ENCODE assay signal across 1 cellular context in genomic region chr7:4973728-4974198, GRCh38.
TF ChIP-seq lines count a peak whose summit lies in the region.

No MANE protein-coding gene starts in this region.

TF ChIP-seq in HepG2, 621 proteins besides CTCF, POLR2A, EP300 and RAD21 (continued from another document and continues in another):
- TF ChIP-seq ZNF770 (CRISPR knock-in tag; IDR thresholded peaks at IDR 0.05), result no peak
- 0 out of 2 replicates have a peak, but pooled peaks have one; percentile 28 for TF ChIP-seq ADNP (CRISPR knock-in tag; IDR thresholded peaks at IDR 0.05)
- TF ChIP-seq ZNF441 (CRISPR knock-in tag; IDR thresholded peaks at IDR 0.05; ENCODE audit: borderline replicate concordance), result peak; percentile 19; the same call in 1 of the 2 replicates
- TF ChIP-seq ARNT2 (CRISPR knock-in tag; IDR thresholded peaks at IDR 0.05; ENCODE audit: low read depth), result peak; percentile 43; the same call in 1 of the 2 replicates
- TF ChIP-seq TAF1 (CRISPR knock-in tag; IDR thresholded peaks at IDR 0.05), result peak; percentile 66
- no peak for TF ChIP-seq KLF15 (CRISPR knock-in tag; IDR thresholded peaks at IDR 0.05; ENCODE audit: borderline replicate concordance)
- TF ChIP-seq ZNF138 (CRISPR knock-in tag; IDR thresholded peaks at IDR 0.05; ENCODE audit: low read depth), result 0 out of 2 replicates have a peak, but pooled peaks have one; percentile 53
- no peak for TF ChIP-seq THAP8 (CRISPR knock-in tag; IDR thresholded peaks at IDR 0.05; ENCODE audit: borderline replicate concordance)
- TF ChIP-seq PTBP1 (IDR thresholded peaks at IDR 0.05; ENCODE audit: low read depth, low read length, poor library complexity, severe bottlenecking), result no peak
- 0 out of 2 replicates have a peak, but pooled peaks have one; percentile 55 for TF ChIP-seq ZNF761 (CRISPR knock-in tag; conservative IDR thresholded peaks at IDR 0.05)
- TF ChIP-seq PATZ1 (CRISPR knock-in tag; IDR thresholded peaks at IDR 0.05), result peak; percentile 65
- TF ChIP-seq ZMYM3 (CRISPR knock-in tag; IDR thresholded peaks at IDR 0.05), result peak; percentile 44; the same call in 1 of the 2 replicates
- TF ChIP-seq RBFOX2 (IDR thresholded peaks at IDR 0.05; ENCODE audit: low read depth, low read length), result peak; percentile 90
- no peak for TF ChIP-seq CREB3 (CRISPR knock-in tag; IDR thresholded peaks at IDR 0.05)
- TF ChIP-seq MXI1 (IDR thresholded peaks at IDR 0.05; ENCODE audit: borderline replicate concordance, low read depth, low read length), result peak; percentile 48; the same call in 1 of the 3 replicates
- TF ChIP-seq ZZZ3 (CRISPR knock-in tag; IDR thresholded peaks at IDR 0.05; ENCODE audit: borderline replicate concordance), result 0 out of 2 replicates have a peak, but pooled peaks have one; percentile 34
- no peak; the same call in 1 of the 2 replicates for TF ChIP-seq ZNF274 (CRISPR knock-in tag; IDR thresholded peaks at IDR 0.05)
- 0 out of 2 replicates have a peak, but pooled peaks have one; percentile 41 for TF ChIP-seq ZNF44 (CRISPR knock-in tag; IDR thresholded peaks at IDR 0.05)
- TF ChIP-seq ARID2 (CRISPR knock-in tag; IDR thresholded peaks at IDR 0.05; ENCODE audit: borderline replicate concordance), result no peak
- peak; percentile 73; the same call in 1 of the 2 replicates for TF ChIP-seq ZBTB7A (CRISPR knock-in tag; IDR thresholded peaks at IDR 0.05)
- peak; percentile 86 for TF ChIP-seq KDM2A (CRISPR knock-in tag; IDR thresholded peaks at IDR 0.05; ENCODE audit: borderline replicate concordance, low read depth)
- TF ChIP-seq POGZ (CRISPR knock-in tag; IDR thresholded peaks at IDR 0.05), result peak; percentile 100
- TF ChIP-seq SIN3B (IDR thresholded peaks at IDR 0.05; ENCODE audit: low read length), result no peak
- TF ChIP-seq ZNF816 (CRISPR knock-in tag; IDR thresholded peaks at IDR 0.05; ENCODE audit: borderline replicate concordance), result no peak
- peak; percentile 68 for TF ChIP-seq GATAD2A (CRISPR knock-in tag; IDR thresholded peaks at IDR 0.05)
- peak; percentile 65; the same call in 1 of the 2 replicates for TF ChIP-seq ZNF749 (CRISPR knock-in tag; IDR thresholded peaks at IDR 0.05; ENCODE audit: borderline replicate concordance)
- 0 out of 4 replicates have a peak, but pooled peaks of 1 of the 2 experiments have one; percentile 28 for TF ChIP-seq KLF16 (CRISPR knock-in tag; IDR thresholded peaks at IDR 0.05)
- TF ChIP-seq NR2F6 (IDR thresholded peaks at IDR 0.05), result no peak
- peak; percentile 32; the same call in 1 of the 2 replicates for TF ChIP-seq NR2F6 (CRISPR knock-in tag; IDR thresholded peaks at IDR 0.05)
- 0 out of 2 replicates have a peak, but pooled peaks have one; percentile 44 for TF ChIP-seq ZKSCAN5 (CRISPR knock-in tag; IDR thresholded peaks at IDR 0.05)
- 0 out of 2 replicates have a peak, but pooled peaks have one; percentile 8 for TF ChIP-seq ZNF614 (CRISPR knock-in tag; IDR thresholded peaks at IDR 0.05; ENCODE audit: borderline replicate concordance)
- no peak for TF ChIP-seq SOX6 (IDR thresholded peaks at IDR 0.05)
- peak; percentile 44; the same call in 1 of the 2 replicates for TF ChIP-seq SOX6 (CRISPR knock-in tag; IDR thresholded peaks at IDR 0.05)
- no peak for TF ChIP-seq ATM (IDR thresholded peaks at IDR 0.05; ENCODE audit: borderline replicate concordance)
- TF ChIP-seq NRL (CRISPR knock-in tag; IDR thresholded peaks at IDR 0.05; ENCODE audit: borderline replicate concordance), result no peak
- TF ChIP-seq ETV5 (CRISPR knock-in tag; IDR thresholded peaks at IDR 0.05; ENCODE audit: borderline replicate concordance), result peak; percentile 86
- TF ChIP-seq ZNF615 (CRISPR knock-in tag; IDR thresholded peaks at IDR 0.05; ENCODE audit: borderline replicate concordance), result no peak
- peak; percentile 64; the same call in 1 of the 2 replicates for TF ChIP-seq CBX5 (CRISPR knock-in tag; IDR thresholded peaks at IDR 0.05; ENCODE audit: borderline replicate concordance)
- TF ChIP-seq BRD4 (CRISPR knock-in tag; IDR thresholded peaks at IDR 0.05), result peak; percentile 49; the same call in 1 of the 2 replicates
- no peak; the same call in 1 of the 2 replicates for TF ChIP-seq MXD3 (CRISPR knock-in tag; IDR thresholded peaks at IDR 0.05)
- TF ChIP-seq ASH2L (IDR thresholded peaks at IDR 0.05; ENCODE audit: insufficient read length, low read depth, low read length), result peak; percentile 57
- TF ChIP-seq DBP (CRISPR knock-in tag; IDR thresholded peaks at IDR 0.05; ENCODE audit: not compliant biosample characterization), result no peak
- 0 out of 2 replicates have a peak, but pooled peaks have one; percentile 9 for TF ChIP-seq ZNF788 (CRISPR knock-in tag; IDR thresholded peaks at IDR 0.05; ENCODE audit: borderline replicate concordance)
- TF ChIP-seq MED1 (CRISPR knock-in tag; IDR thresholded peaks at IDR 0.05), result peak; percentile 46; the same call in 1 of the 2 replicates
- TF ChIP-seq POLR2AphosphoS5 (IDR thresholded peaks at IDR 0.05; ENCODE audit: low read depth, low read length), result peak; percentile 86
- TF ChIP-seq BCL3 (CRISPR knock-in tag; IDR thresholded peaks at IDR 0.05), result no peak; the same call in 1 of the 2 replicates
- 0 out of 2 replicates have a peak, but pooled peaks have one; percentile 13 for TF ChIP-seq FOXA3 (CRISPR knock-in tag; IDR thresholded peaks at IDR 0.05)
- 0 out of 2 replicates have a peak, but pooled peaks have one; percentile 18 for TF ChIP-seq MIXL1 (CRISPR knock-in tag; IDR thresholded peaks at IDR 0.05)
- TF ChIP-seq STAG1 (CRISPR knock-in tag; IDR thresholded peaks at IDR 0.05), result peak; percentile 57
- TF ChIP-seq GABPA (IDR thresholded peaks at IDR 0.05; ENCODE audit: low read depth, low read length), result no peak
- TF ChIP-seq GABPA (CRISPR knock-in tag; IDR thresholded peaks at IDR 0.05; ENCODE audit: low read depth), result peak; percentile 71; the same call in 1 of the 2 replicates
- peak; percentile 66 for TF ChIP-seq PHF20 (CRISPR knock-in tag; IDR thresholded peaks at IDR 0.05)
- no peak for TF ChIP-seq FLYWCH1 (CRISPR knock-in tag; IDR thresholded peaks at IDR 0.05)
- TF ChIP-seq ZXDC (CRISPR knock-in tag; IDR thresholded peaks at IDR 0.05), result 0 out of 2 replicates have a peak, but pooled peaks have one; percentile 3
